1 cellular context compared by ENCODE assay signal in genomic region chr15:66253643-66254363, GRCh38.
TF ChIP-seq lines count a peak whose summit lies in the region.

Gene MEGF11 (minus strand): TSS chr15:66253750. CDS start chr15:66128403, 125,347 bp downstream.

TF ChIP-seq in HEK293, 187 proteins besides CTCF, POLR2A, EP300 and RAD21 (continued from another document):
- TF ChIP-seq ZBTB7A (tag by site-specific recombination; IDR thresholded peaks at IDR 0.05; ENCODE audit: low read depth) (no peak), ZNF580 (tag by site-specific recombination; IDR thresholded peaks at IDR 0.05) (no peak), ZSCAN5A (tag by site-specific recombination; IDR thresholded peaks at IDR 0.05) (no peak), ZNF645 (tag by site-specific recombination; IDR thresholded peaks at IDR 0.05) (no peak), PRDM2 (tag by site-specific recombination; IDR thresholded peaks at IDR 0.05; ENCODE audit: borderline replicate concordance) (no peak), ZFP37 (tag by site-specific recombination; IDR thresholded peaks at IDR 0.05) (no peak), ZNF48 (tag by site-specific recombination; IDR thresholded peaks at IDR 0.05) (no peak), ZNF223 (tag by site-specific recombination; IDR thresholded peaks at IDR 0.05) (no peak), ZNF155 (tag by site-specific recombination; IDR thresholded peaks at IDR 0.05) (no peak), ZNF174 (tag by site-specific recombination; IDR thresholded peaks at IDR 0.05) (no peak), TCF7L2 (IDR thresholded peaks at IDR 0.05; ENCODE audit: borderline replicate concordance, low read depth, low read length) (no peak), HOXD13 (CRISPR knock-in tag; IDR thresholded peaks at IDR 0.05; ENCODE audit: borderline replicate concordance) (no peak), ZNF76 (tag by site-specific recombination; IDR thresholded peaks at IDR 0.05; ENCODE audit: borderline replicate concordance, low read depth) (peak; percentile 63; the same call in 1 of the 2 replicates), ZNF707 (tag by site-specific recombination; IDR thresholded peaks at IDR 0.05) (no peak), ZEB2 (tag by site-specific recombination; IDR thresholded peaks at IDR 0.05) (peak; percentile 48), FEZF1 (tag by site-specific recombination; IDR thresholded peaks at IDR 0.05) (no peak), ZNF692 (tag by site-specific recombination; IDR thresholded peaks at IDR 0.05) (no peak), ZNF133 (tag by site-specific recombination; IDR thresholded peaks at IDR 0.05) (no peak), ZBTB26 (tag by site-specific recombination; optimal IDR thresholded peaks at IDR 0.05) (no peak), ZBTB11 (tag by site-specific recombination; conservative IDR thresholded peaks at IDR 0.05; ENCODE audit: low read depth) (no peak), ZNF426 (tag by site-specific recombination; IDR thresholded peaks at IDR 0.05) (no peak), TSHZ1 (tag by site-specific recombination; IDR thresholded peaks at IDR 0.05; ENCODE audit: borderline replicate concordance) (no peak), ZNF585B (tag by site-specific recombination; IDR thresholded peaks at IDR 0.05) (no peak), PRDM6 (tag by site-specific recombination; IDR thresholded peaks at IDR 0.05) (no peak), ZNF202 (tag by site-specific recombination; IDR thresholded peaks at IDR 0.05; ENCODE audit: borderline replicate concordance) (no peak), ZNF266 (tag by site-specific recombination; IDR thresholded peaks at IDR 0.05; ENCODE audit: low read depth) (no peak), ZNF169 (tag by site-specific recombination; IDR thresholded peaks at IDR 0.05) (no peak), ZNF837 (tag by site-specific recombination; IDR thresholded peaks at IDR 0.05) (no peak), ZNF449 (tag by site-specific recombination; IDR thresholded peaks at IDR 0.05) (no peak), HOXC10 (CRISPR knock-in tag; IDR thresholded peaks at IDR 0.05) (no peak), ZNF792 (tag by site-specific recombination; IDR thresholded peaks at IDR 0.05) (no peak)
